Comparison of ENCODE assay signal across 7 cellular contexts in genomic region chr9:131405429-131405828, GRCh38. TPM values are rescaled to one million over a fixed set of nuclear protein-coding genes. Genes with fewer than 3 reads are reported as not detected.
DNase-seq lines count a peak whose midpoint lies in the region; ATAC-seq and TF ChIP-seq lines count a peak whose summit lies in the region.

No MANE protein-coding gene starts in this region.

- no peak overlapping the region; the same call in 1 of the 2 replicates for H3K27ac ChIP-seq in IMR-90 (ENCODE audit: insufficient read depth, low read length)
- peak overlapping the region; percentile 33 to 84 (median 79) for H3K27ac ChIP-seq in stomach

- DNase-seq in IMR-90: peak; percentile 75
- DNase-seq in amniotic epithelial cell (ENCODE audit: low read depth): peak; percentile 86
- DNase-seq in stomach: no peak
- DNase-seq in NOMO-1 treated with DMSO at 0.1 percent for 48 hours (lab: John Stamatoyannopoulos, UW; ENCODE audit: unreplicated experiment): no peak
- no peak for DNase-seq in NCI-H2227 treated with DMSO at 0.1 percent for 48 hours (lab: John Stamatoyannopoulos, UW)

- in situ Hi-C loops in IMR-90 (cut with MboI; ENCODE audit: low sequenced_read_pairs): no loop called here

- dilution Hi-C loops in IMR-90 (cut with HindIII; ENCODE audit: low sequenced_read_pairs, unreplicated experiment): no loop called here

- no peak for TF ChIP-seq RAD21 in IMR-90 (IDR thresholded peaks at IDR 0.05; ENCODE audit: low read length)

- H4K20me1 ChIP-seq in IMR-90 (ENCODE audit: insufficient read depth, low read length): peaks cover 100% of the 10 kb centered on the region

- intact Hi-C loops in IMR-90 (cut with micrococcal nuclease) (no loop called here), stomach (cut with DNase I; ENCODE audit: low total_unique reads) (no loop called here)

- no peak overlapping the region for H3K4ac ChIP-seq in IMR-90 (ENCODE audit: low read depth, low read length)

- no peak for TF ChIP-seq POLR2A in IMR-90 (IDR thresholded peaks at IDR 0.05; ENCODE audit: low read depth, low read length)
- TF ChIP-seq POLR2A in stomach (IDR thresholded peaks at IDR 0.05): no peak

- no peak overlapping the region for H2AK9ac ChIP-seq in IMR-90 (replicated peaks; ENCODE audit: low read depth, low read length, poor library complexity)

- no peak overlapping the region for H3K4me3 ChIP-seq in IMR-90 (ENCODE audit: insufficient read depth, low read depth, low read length)
- H3K4me3 ChIP-seq in iPS-15b (ENCODE audit: low read depth, low read length): peak overlapping the region; percentile 33
- H3K4me3 ChIP-seq in stomach: peak overlapping the region in 1 of 4 donors; percentile 28

- no peak overlapping the region for H2BK120ac ChIP-seq in IMR-90 (ENCODE audit: low read depth, low read length)

- H4K5ac ChIP-seq in IMR-90 (ENCODE audit: low read depth, low read length): no peak overlapping the region

- H2AFZ ChIP-seq in IMR-90 (replicated peaks; ENCODE audit: low read length, poor library complexity): no peak overlapping the region

- H3K36me3 ChIP-seq in IMR-90 (ENCODE audit: control insufficient read depth, insufficient read depth, low read length) (no peaks in the 10 kb centered on the region), iPS-15b (ENCODE audit: control insufficient read depth, insufficient read depth, low read length) (no peaks in the 10 kb centered on the region), stomach (no peaks in the 10 kb centered on the region)

- H3K4me1 ChIP-seq in IMR-90 (ENCODE audit: control insufficient read depth, insufficient read depth, low read length): peaks cover 48% of the 10 kb centered on the region
- H3K4me1 ChIP-seq in iPS-15b (ENCODE audit: control insufficient read depth, insufficient read depth, low read length): peaks cover 57% of the 10 kb centered on the region
- peaks cover 88 to 100% (median 96%) of the 10 kb centered on the region in 4 donors for H3K4me1 ChIP-seq in stomach

- H2BK5ac ChIP-seq in IMR-90 (ENCODE audit: low read depth, low read length, poor library complexity, severe bottlenecking): no peak overlapping the region

- H3K23ac ChIP-seq in IMR-90 (ENCODE audit: low read depth, low read length): no peak overlapping the region

- H3K4me2 ChIP-seq in IMR-90 (ENCODE audit: low read depth, low read length): peak overlapping the region; percentile 17

- no TSS peak for BruUV-seq in IMR-90 (replicated peaks; lab: Mats Ljungman, UMichigan)

- no peak overlapping the region for H2AK5ac ChIP-seq in IMR-90 (ENCODE audit: low read depth, low read length)

- POLR2A ChIA-PET in IMR-90 (lab: Charles Lee; ENCODE audit: unreplicated experiment): no interaction called here

- H4K8ac ChIP-seq in IMR-90 (ENCODE audit: low read depth in 2 of 2, low read length in 2 of 2): no peak overlapping the region

- WGBS in IMR-90 (ENCODE audit: extremely low coverage in 2 of 2, insufficient read length in 1 of 2), 2 experiments: 20% methylated on average over 1 of the region's 6 CpGs; no CpG with 5 or more reads in 1 of the 2 experiments
- WGBS in stomach, 5 donors: 21 to 44% (median 30%) methylated on average over 6 of the region's 6 CpGs

- no peak for TF ChIP-seq EP300 in stomach (IDR thresholded peaks at IDR 0.05)

- no peak overlapping the region for H3K56ac ChIP-seq in IMR-90 (ENCODE audit: extremely low read depth, insufficient read depth, low read length)

- peaks cover 49% of the 10 kb centered on the region for H3K9me1 ChIP-seq in IMR-90 (ENCODE audit: insufficient read depth, low read length)

- no peaks in the 10 kb centered on the region for H3K9me3 ChIP-seq in IMR-90 (ENCODE audit: control insufficient read depth, insufficient read depth, low read length)
- no peaks in the 10 kb centered on the region for H3K9me3 ChIP-seq in iPS-15b (ENCODE audit: control insufficient read depth, insufficient read depth, low read length)
- no peaks in the 10 kb centered on the region for H3K9me3 ChIP-seq in stomach

- no peak overlapping the region for H3K14ac ChIP-seq in IMR-90 (replicated peaks; ENCODE audit: low read depth, low read length)

- H3K9ac ChIP-seq in IMR-90 (ENCODE audit: low read depth, low read length): no peak overlapping the region
- H3K9ac ChIP-seq in iPS-15b (ENCODE audit: low read depth, low read length): peak overlapping the region; percentile 30

- H3K27me3 ChIP-seq in IMR-90 (ENCODE audit: control insufficient read depth, insufficient read depth, low read length): no peaks in the 10 kb centered on the region
- no peaks in the 10 kb centered on the region for H3K27me3 ChIP-seq in iPS-15b (ENCODE audit: control insufficient read depth, insufficient read depth, low read length)
- H3K27me3 ChIP-seq in stomach: no peaks in the 10 kb centered on the region

- CTCF ChIA-PET in IMR-90 (lab: Yijun Ruan, JAX): interaction anchor here (1.5 kb wide), 1 partner anchor 27 kb away, joined by 4 read pairs; no protein-coding TSS in a partner anchor

- TF ChIP-seq CTCF in IMR-90 (conservative IDR thresholded peaks at IDR 0.05; ENCODE audit: low read depth, low read length): no peak
- no peak for TF ChIP-seq CTCF in stomach (IDR thresholded peaks at IDR 0.05)

- H2BK15ac ChIP-seq in IMR-90 (ENCODE audit: low read depth, low read length): no peak overlapping the region

- H3K79me1 ChIP-seq in IMR-90 (ENCODE audit: low read depth in 1 of 2, low read length in 2 of 2): peaks cover 0 to 71% of the 10 kb centered on the region in 2 experiments; a peak in 2 of 4 replicates

- H3K18ac ChIP-seq in IMR-90 (ENCODE audit: low read depth, low read length): no peak overlapping the region

- ATAC-seq in IMR-90 (ENCODE audit: low read depth) (peak; percentile 46), GM18907 (IDR thresholded peaks at IDR 0.05; ENCODE audit: unreplicated experiment) (no peak)

- no peak overlapping the region for H2BK20ac ChIP-seq in IMR-90 (ENCODE audit: low read depth, low read length)

- H4K91ac ChIP-seq in IMR-90 (ENCODE audit: insufficient read depth, low read depth, low read length): no peak overlapping the region

TF ChIP-seq in IMR-90, 13 proteins besides CTCF, POLR2A, EP300 and RAD21:
- TF ChIP-seq CEBPB (IDR thresholded peaks at IDR 0.05; ENCODE audit: low read depth, low read length) (0 out of 2 replicates have a peak, but pooled peaks have one; percentile 8), RCOR1 (IDR thresholded peaks at IDR 0.05; ENCODE audit: insufficient replicate concordance, low read length) (no peak)

RNA-seq across cellular contexts. Expression of gene PRRC2B, which starts 11.5 kb away (rescaled TPM):
- total RNA-seq in IMR-90 (2012; rRNA removed) (19.4 and 22.2 TPM in 2 replicates), stomach (100 to 1,000 TPM in 3 of 5 donors, 10 to 100 TPM in 2; 70.6 to 251 (median 135) TPM)
- polyA plus RNA-seq in IMR-90 (2012; rRNA removed) (39.1 and 46.5 TPM in 2 replicates), stomach (10 to 100 TPM; 26.3 to 36.4 (median 30.5) TPM)
- polyA plus RNA-seq in IMR-90 (2012; cell fraction: cytosol; rRNA removed): 26.8 and 31.7 TPM in 2 replicates
- 111 and 118 TPM in 2 replicates for polyA plus RNA-seq in IMR-90 (2012; cell fraction: nucleus; rRNA removed; ENCODE audit: low replicate concordance)

Comparison
In these comparisons a context has a peak if more than half of its experiments do, and no peak if none do; other contexts are left out.
1. DNase-seq: peak in IMR-90 (single experiment) and amniotic epithelial cell (single experiment); none in stomach (single experiment), NOMO-1 treated with DMSO at 0.1 percent for 48 hours (single experiment) and NCI-H2227 treated with DMSO at 0.1 percent for 48 hours (single experiment).